In genomic region chr16:23948949-23949392, GRCh38 we compare ENCODE assay signal across 10 cellular contexts.
A peak's percentile ranks its signal among the peaks of the same experiment; 100 is the strongest.
DNase-seq lines count a peak whose midpoint lies in the region; ATAC-seq and TF ChIP-seq lines count a peak whose summit lies in the region.
"Had no signal": no experiment of that assay in that cellular context is flagged by ENCODE, and none has a peak within 500 bp of the region (broad histone marks: within the 10 kb centered on the region; RNA-seq: fewer than 3 reads in every experiment).

No MANE protein-coding gene starts in this region.

- 81% methylated on average over 11 of the region's 11 CpGs for WGBS in esophagus muscularis mucosa

- intact Hi-C loops in esophagus muscularis mucosa (cut with DNase I): no loop called here

- H3K27me3 ChIP-seq in CD8-positive, alpha-beta memory T cell (ENCODE audit: insufficient read depth, low read length, poor library complexity, severe bottlenecking): no peaks in the 10 kb centered on the region
- H3K27me3 ChIP-seq in esophagus muscularis mucosa: no peaks in the 10 kb centered on the region
- H3K27me3 ChIP-seq: right lobe of liver had no signal

- no peaks in the 10 kb centered on the region for H3K27me3 Mint-ChIP-seq in CD8-positive, alpha-beta memory T cell

- H3K36me3 Mint-ChIP-seq in CD8-positive, alpha-beta memory T cell: peaks cover 0 to 7% (median 0%) of the 10 kb centered on the region in 3 donors

- POLR2A ChIA-PET in CD8-positive, alpha-beta memory T cell (lab: Charles Lee): interaction anchor here (1.1 to 1.5 kb wide), 2 partner anchors 64 to 85 kb away, joined by 3 to 4 read pairs; no protein-coding TSS in a partner anchor

- peak overlapping the region; percentile 49 for H3K27ac ChIP-seq in CD8-positive, alpha-beta memory T cell (ENCODE audit: low read depth, low read length)
- no peak overlapping the region for H3K27ac ChIP-seq in esophagus muscularis mucosa (replicated peaks in 1 of 4)
- H3K27ac ChIP-seq: right lobe of liver had no signal

- peak overlapping the region; percentile 39 for H3K4me3 ChIP-seq in CD8-positive, alpha-beta memory T cell (ENCODE audit: low read length)
- no peak overlapping the region for H3K4me3 ChIP-seq in esophagus muscularis mucosa
- H3K4me3 ChIP-seq: right lobe of liver had no signal

- H3K36me3 ChIP-seq in CD8-positive, alpha-beta memory T cell (ENCODE audit: insufficient read depth, low read length): no peaks in the 10 kb centered on the region
- H3K36me3 ChIP-seq in esophagus muscularis mucosa: no peaks in the 10 kb centered on the region
- H3K36me3 ChIP-seq: right lobe of liver had no signal

- H3K9me3 ChIP-seq in CD8-positive, alpha-beta memory T cell (ENCODE audit: low read length): no peaks in the 10 kb centered on the region
- H3K9me3 ChIP-seq in esophagus muscularis mucosa: no peaks in the 10 kb centered on the region
- H3K9me3 ChIP-seq: right lobe of liver had no signal

- no peak for TF ChIP-seq POLR2A in esophagus muscularis mucosa (IDR thresholded peaks at IDR 0.05; ENCODE audit: low read depth)

- no peak for TF ChIP-seq CTCF in esophagus muscularis mucosa (IDR thresholded peaks at IDR 0.05)

- ATAC-seq in HG03025 (IDR thresholded peaks at IDR 0.05; ENCODE audit: low FRiP score, unreplicated experiment) (no peak), HG02610 (IDR thresholded peaks at IDR 0.05; ENCODE audit: unreplicated experiment) (no peak)

- peaks cover 91 to 99% (median 94%) of the 10 kb centered on the region in 3 donors for H3K4me1 Mint-ChIP-seq in CD8-positive, alpha-beta memory T cell

- CTCF ChIA-PET in CD8-positive, alpha-beta memory T cell (lab: Charles Lee): interaction anchor here (1.3 to 2.2 kb wide), 3 partner anchors 61 to 145 kb away, joined by 3 to 10 read pairs (median 3); no protein-coding TSS in a partner anchor

- peaks cover 70% of the 10 kb centered on the region for H3K4me1 ChIP-seq in CD8-positive, alpha-beta memory T cell (ENCODE audit: insufficient read depth, low read length)
- peaks cover 0 to 14% (median 6%) of the 10 kb centered on the region in 4 donors for H3K4me1 ChIP-seq in esophagus muscularis mucosa

- H3K4me3 Mint-ChIP-seq in CD8-positive, alpha-beta memory T cell: peak overlapping the region; percentile 64 to 88 (median 77)

- TF ChIP-seq EP300 in esophagus muscularis mucosa (IDR thresholded peaks at IDR 0.05): no peak

- DNase-seq in CD8-positive, alpha-beta memory T cell: peak; percentile 22 to 89 (median 74)
- peak; percentile 52 for DNase-seq in OCI-M1 (lab: John Stamatoyannopoulos, UW)
- peak; percentile 57 for DNase-seq in activated T-cell treated with anti-CD3 and anti-CD28 coated beads, Interleukin-2, amount 50 U/mL, for 1 hour
- DNase-seq in mucosa of gallbladder (ENCODE audit: low spot score): peak; percentile 42
- no peak for DNase-seq in CD1c-positive myeloid dendritic cell (ENCODE audit: extremely low spot score)
- no peak for DNase-seq in esophagus muscularis mucosa (ENCODE audit: extremely low spot score)
- DNase-seq: NCI-H146, right lobe of liver had no signal

- no peaks in the 10 kb centered on the region for H3K9me3 Mint-ChIP-seq in CD8-positive, alpha-beta memory T cell

- H3K27ac Mint-ChIP-seq in CD8-positive, alpha-beta memory T cell: peak overlapping the region; percentile 79 to 97 (median 92)

Comparison
In these comparisons a context has a peak if more than half of its experiments do, and no peak if none do; other contexts are left out.
1. DNase-seq: peak in CD8-positive, alpha-beta memory T cell (5 of 5), OCI-M1 (single experiment), activated T-cell treated with anti-CD3 and anti-CD28 coated beads, Interleukin-2, amount 50 U/mL, for 1 hour (single experiment) and mucosa of gallbladder (single experiment); none in CD1c-positive myeloid dendritic cell (single experiment) and esophagus muscularis mucosa (single experiment).